ENCODE assay signal across 29 cellular contexts in the genomic region with DNA sequence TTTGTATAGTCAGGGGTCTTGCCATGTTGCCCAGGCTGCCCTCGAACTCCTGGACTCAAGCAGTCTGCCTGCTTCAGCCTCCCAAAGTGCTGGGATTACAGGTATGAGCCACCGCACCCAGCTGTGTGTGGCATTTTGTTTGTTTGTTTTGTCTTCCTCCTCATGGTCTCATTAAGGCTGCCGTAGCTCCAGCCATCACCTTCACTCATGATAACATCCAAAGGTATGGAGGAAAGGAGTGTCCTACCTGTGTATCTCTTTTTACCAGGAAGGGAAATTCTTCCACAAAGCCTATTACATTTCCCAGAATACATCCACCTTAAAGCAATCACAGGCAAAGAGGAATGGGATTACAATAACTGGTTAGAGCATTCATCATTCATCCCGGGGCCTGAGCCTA.
"Had no signal": no experiment of that assay in that cellular context is flagged by ENCODE, and none has a peak within 500 bp of the region (broad histone marks: within the 10 kb centered on the region; RNA-seq: fewer than 3 reads in every experiment).

No MANE protein-coding gene starts in this region.

- H3K27me3 Mint-ChIP-seq: progenitor cell of endocrine pancreas; stimulated activated naive B cell treated with anti-CD40 and anti-IgM and Interleukin-4, amounts not matched to agents 10 μg/mL and 1 μg/mL and 100 μg/mL, for 72 hours; stimulated activated naive CD8-positive, alpha-beta T cell treated with anti-CD3 and anti-CD28 coated beads, Interleukin-15, Interleukin-2, amounts not matched to agents 100 ng/mL and 50 ng/mL, for 24 hours had no signal

- H3K9me3 Mint-ChIP-seq: natural killer cell; nephron; neural progenitor cell; stimulated activated effector memory CD8-positive, alpha-beta T cell treated with anti-CD3 and anti-CD28 coated beads, Interleukin-12 subunit alpha, Interleukin-12 subunit beta, amount 100 ng/mL, for 72 hours; stimulated activated naive CD8-positive, alpha-beta T cell treated with anti-CD3 and anti-CD28 coated beads, Interleukin-15, Interleukin-2, amounts not matched to agents 100 ng/mL and 50 ng/mL, for 24 hours had no signal

- H3K79me2 ChIP-seq: parathyroid adenoma had no signal

- H3K36me3 ChIP-seq: neural progenitor cell, ovary, right lobe of liver, sigmoid colon, stomach, thoracic aorta, thyroid gland, tibial nerve, upper lobe of left lung, vagina had no signal

- H3K36me3 Mint-ChIP-seq: natural killer cell; neural progenitor cell; stimulated activated effector memory CD8-positive, alpha-beta T cell treated with anti-CD3 and anti-CD28 coated beads, Interleukin-12 subunit alpha, Interleukin-12 subunit beta, amount 100 ng/mL, for 72 hours; stimulated activated naive B cell treated with anti-CD40 and anti-IgM and Interleukin-4, amounts not matched to agents 10 μg/mL and 1 μg/mL and 100 μg/mL, for 72 hours had no signal

- DNase-seq: natural killer cell; occipital lobe; ovary; posterior cingulate gyrus; psoas muscle; right cardiac atrium; right lobe of liver; sigmoid colon; small intestine; stimulated activated CD4-positive, alpha-beta T cell treated with anti-CD3 and anti-CD28 coated beads, Interleukin-15, amount 100 ng/mL, for 24 hours; stimulated activated CD4-positive, alpha-beta T cell treated with anti-CD3 and anti-CD28 coated beads, Interleukin-2, amount 100 ng/mL, for 24 hours; stimulated activated CD4-positive, alpha-beta T cell treated with anti-CD3 and anti-CD28 coated beads, Interleukin-2, amount 100 ng/mL, for 48 hours; stimulated activated CD4-positive, alpha-beta T cell treated with anti-CD3 and anti-CD28 coated beads, Interleukin-4, amount 100 ng/mL, for 24 hours; stimulated activated naive B cell treated with anti-CD40 and anti-IgM and Interleukin-4, amounts not matched to agents 10 μg/mL and 1 μg/mL and 100 μg/mL, for 72 hours; stimulated activated naive CD4-positive, alpha-beta T cell treated with Interleukin-2 at 50 U/mL for 16 hours; stomach; thyroid gland; trophoblast cell; upper lobe of left lung had no signal

- H3K4me1 Mint-ChIP-seq: natural killer cell; stimulated activated effector memory CD8-positive, alpha-beta T cell treated with anti-CD3 and anti-CD28 coated beads, Interleukin-12 subunit alpha, Interleukin-12 subunit beta, amount 100 ng/mL, for 72 hours; stimulated activated naive B cell treated with anti-CD40 and anti-IgM and Interleukin-4, amounts not matched to agents 10 μg/mL and 1 μg/mL and 100 μg/mL, for 72 hours had no signal

- H3K27ac Mint-ChIP-seq: natural killer cell; nephron; neural progenitor cell; progenitor cell of endocrine pancreas; stimulated activated effector memory CD8-positive, alpha-beta T cell treated with anti-CD3 and anti-CD28 coated beads, Interleukin-12 subunit alpha, Interleukin-12 subunit beta, amount 100 ng/mL, for 72 hours; stimulated activated naive B cell treated with anti-CD40 and anti-IgM and Interleukin-4, amounts not matched to agents 10 μg/mL and 1 μg/mL and 100 μg/mL, for 72 hours; stimulated activated naive CD8-positive, alpha-beta T cell treated with anti-CD3 and anti-CD28 coated beads, Interleukin-15, Interleukin-2, amounts not matched to agents 100 ng/mL and 50 ng/mL, for 24 hours had no signal

- ATAC-seq: natural killer cell; psoas muscle; right cardiac atrium; right lobe of liver; stimulated activated effector memory CD8-positive, alpha-beta T cell treated with anti-CD3 and anti-CD28 coated beads, Interleukin-12 subunit alpha, Interleukin-12 subunit beta, amount 100 ng/mL, for 72 hours; stimulated activated naive B cell treated with anti-CD40 and anti-IgM and Interleukin-4, amounts not matched to agents 10 μg/mL and 1 μg/mL and 100 μg/mL, for 72 hours had no signal

- H3K4me1 ChIP-seq: neural progenitor cell, parathyroid adenoma, right lobe of liver, sigmoid colon, stomach, thyroid gland, upper lobe of left lung, vagina had no signal

- H2AFZ ChIP-seq: neural progenitor cell, parathyroid adenoma had no signal

- H3K9ac ChIP-seq: neural progenitor cell, parathyroid adenoma had no signal

- H3K27ac ChIP-seq: neural progenitor cell, ovary, parathyroid adenoma, psoas muscle, right lobe of liver, sigmoid colon, stomach, thoracic aorta, thyroid gland, tibial nerve, upper lobe of left lung, vagina had no signal

- H3K9me3 ChIP-seq: ovary, psoas muscle, right lobe of liver, sigmoid colon, thoracic aorta, thyroid gland, upper lobe of left lung, vagina had no signal

- H3K27me3 ChIP-seq: neural progenitor cell, ovary, right lobe of liver, sigmoid colon, stomach, thyroid gland, tibial nerve, upper lobe of left lung, vagina had no signal

- H3K4me3 ChIP-seq: neural progenitor cell, ovary, psoas muscle, right lobe of liver, sigmoid colon, stomach, thoracic aorta, thyroid gland, tibial nerve, upper lobe of left lung, vagina had no signal

- H3K4me2 ChIP-seq: neural progenitor cell had no signal

- H3K4me3 Mint-ChIP-seq: natural killer cell; nephron; neural progenitor cell; stimulated activated effector memory CD8-positive, alpha-beta T cell treated with anti-CD3 and anti-CD28 coated beads, Interleukin-12 subunit alpha, Interleukin-12 subunit beta, amount 100 ng/mL, for 72 hours; stimulated activated naive B cell treated with anti-CD40 and anti-IgM and Interleukin-4, amounts not matched to agents 10 μg/mL and 1 μg/mL and 100 μg/mL, for 72 hours; stimulated activated naive CD8-positive, alpha-beta T cell treated with anti-CD3 and anti-CD28 coated beads, Interleukin-15, Interleukin-2, amounts not matched to agents 100 ng/mL and 50 ng/mL, for 24 hours had no signal

- FAIRE-seq: small intestine, urothelium cell line had no signal
